Comparison of ENCODE assay signal across 8 cellular contexts in genomic region chr7:135976312-135977019, GRCh38. TPM values are rescaled to one million over a fixed set of nuclear protein-coding genes. Genes with fewer than 3 reads are reported as not detected.
A peak's percentile ranks its signal among the peaks of the same experiment; 100 is the strongest.
DNase-seq lines count a peak whose midpoint lies in the region; ATAC-seq, FAIRE-seq and TF ChIP-seq lines count a peak whose summit lies in the region.

No MANE protein-coding gene starts in this region.

- H3K27ac ChIP-seq in VCaP (peak overlapping the region; percentile 79), endodermal cell (ENCODE audit: low read depth, low read length) (no peak overlapping the region)

- H3K27me3 Mint-ChIP-seq in endodermal cell (ENCODE audit: insufficient read depth) = no peaks in the 10 kb centered on the region

- peaks cover 5% of the 10 kb centered on the region for H3K9me3 ChIP-seq in endodermal cell (ENCODE audit: control insufficient read depth, low read length)

- peak overlapping the region; percentile 45 for H3K9ac ChIP-seq in endodermal cell (ENCODE audit: extremely low read depth, low read length, poor library complexity, severe bottlenecking)

- H3K4me3 ChIP-seq in AG10803 (ENCODE audit: low read length) (peak overlapping the region; percentile 90), endodermal cell (ENCODE audit: low read length) (peak overlapping the region; percentile 94)

- peaks cover 2% of the 10 kb centered on the region for H3K4me1 ChIP-seq in endodermal cell (ENCODE audit: control insufficient read depth, insufficient read depth, low read length)

- DNase-seq in AG10803 (ENCODE audit: low read depth) (no peak), endodermal cell (no peak), myocyte (ENCODE audit: low read depth) (peak; percentile 16), urothelium cell line (ENCODE audit: low spot score) (peak; percentile 5)

- peaks cover 21% of the 10 kb centered on the region for H3K4me1 Mint-ChIP-seq in endodermal cell

- H3K36me3 Mint-ChIP-seq in endodermal cell (ENCODE audit: low read depth) = peaks cover 10% of the 10 kb centered on the region

- H3K36me3 ChIP-seq in endodermal cell (ENCODE audit: control insufficient read depth, insufficient read depth, low read length) = peaks cover 22% of the 10 kb centered on the region

- TF ChIP-seq CTCF in AG10803 (conservative IDR thresholded peaks at IDR 0.05; ENCODE audit: low read length) = no peak
- no peak for TF ChIP-seq CTCF in VCaP (conservative IDR thresholded peaks at IDR 0.05)
- no peak for TF ChIP-seq CTCF in endodermal cell (conservative IDR thresholded peaks at IDR 0.05)

- ATAC-seq in GM18909 (IDR thresholded peaks at IDR 0.05; ENCODE audit: poor library complexity, unreplicated experiment) = peak; percentile 19
- peak; percentile 20 for ATAC-seq in HG03342 (IDR thresholded peaks at IDR 0.05; ENCODE audit: unreplicated experiment)
- ATAC-seq in GM18861 (IDR thresholded peaks at IDR 0.05; ENCODE audit: unreplicated experiment) = no peak

- 0 to 15% methylated on average over 5 to 13 of the region's 13 CpGs for WGBS in endodermal cell (ENCODE audit: insufficient coverage in 1 of 2, insufficient read length in 1 of 2), 2 experiments

- H3K27me3 ChIP-seq in endodermal cell (ENCODE audit: control insufficient read depth, insufficient read depth, low read length, poor library complexity, severe bottlenecking) = no peaks in the 10 kb centered on the region

- FAIRE-seq in urothelium cell line (lab: Jason Lieb, UNC) = no peak

- peak overlapping the region; percentile 89 for H3K27ac Mint-ChIP-seq in endodermal cell

- peak overlapping the region; percentile 99 for H3K4me3 Mint-ChIP-seq in endodermal cell

- H3K9me3 Mint-ChIP-seq in endodermal cell = peaks cover 5% of the 10 kb centered on the region

RNA-seq across cellular contexts. Expression of gene MTPN, which starts 0.7 kb away (rescaled TPM):
- total RNA-seq in endodermal cell = 100 to 1,000 TPM in 1 of 2 donors, 10 to 100 TPM in 1; 80.3 to 102 TPM
- 136 TPM for polyA plus RNA-seq in endodermal cell (2013, experiment 1 of 2)
- 135 TPM for polyA plus RNA-seq in endodermal cell (2013, experiment 2 of 2)
- 129 and 135 TPM in 2 replicates for total RNA-seq in myocyte
- 151 TPM for polyA plus RNA-seq in myocyte (2012)

Comparison
In these comparisons a context has a peak if more than half of its experiments do, and no peak if none do; other contexts are left out.
1. DNase-seq: peak in myocyte (single experiment) and urothelium cell line (single experiment); none in AG10803 (single experiment) and endodermal cell (single experiment).